ENCODE assay signal across 18 cellular contexts in the genomic region with DNA sequence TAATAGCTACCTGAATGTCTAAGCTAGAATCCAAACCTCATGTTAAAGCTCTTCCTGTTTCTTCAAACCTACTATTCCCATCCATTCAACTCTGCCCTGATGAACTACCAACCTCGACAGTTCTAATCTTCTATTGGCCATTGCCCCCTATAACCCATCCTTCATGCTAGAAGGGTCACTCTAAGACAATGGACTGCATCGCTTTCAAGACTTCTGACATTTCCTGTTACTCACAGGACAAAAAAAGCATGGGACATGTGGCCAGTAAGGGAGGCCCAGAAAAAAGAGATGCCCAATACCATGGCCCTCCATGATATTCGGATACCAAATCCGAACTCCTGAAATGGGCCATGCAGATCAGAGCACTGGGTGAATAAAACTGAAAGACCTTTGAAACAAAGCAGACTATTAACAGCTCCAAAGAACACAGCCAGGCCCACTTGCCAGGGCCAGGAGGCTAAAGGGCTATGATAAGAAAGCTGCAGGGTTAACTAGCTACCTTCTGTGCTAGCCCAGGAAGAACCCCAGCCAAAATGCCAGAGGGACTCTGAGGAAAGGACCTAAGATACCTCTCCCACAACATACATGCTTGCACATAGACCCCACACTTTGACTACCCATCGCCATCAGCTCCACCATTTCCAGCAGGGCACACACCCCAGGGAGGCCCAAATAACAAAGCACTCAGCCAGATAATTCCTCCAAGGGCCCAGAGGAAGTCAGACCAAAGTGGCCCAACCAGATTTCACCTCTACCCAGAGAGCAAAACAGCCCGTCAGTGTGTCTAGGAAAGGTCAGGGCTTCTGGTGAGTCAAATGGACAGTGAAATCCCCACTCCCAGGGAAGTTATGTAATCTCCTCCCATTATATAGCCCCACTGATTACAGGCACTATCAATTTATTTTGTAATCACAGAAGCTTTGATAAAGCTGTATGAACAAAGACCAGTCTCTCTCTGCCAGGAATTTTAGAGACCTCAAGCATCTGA. TPM values are rescaled to one million over a fixed set of nuclear protein-coding genes. Genes with fewer than 3 reads are reported as not detected.
DNase-seq lines count a peak whose midpoint lies in the region; TF ChIP-seq lines count a peak whose summit lies in the region.
"Had no signal": no experiment of that assay in that cellular context is flagged by ENCODE, and none has a peak within 500 bp of the region (broad histone marks: within the 10 kb centered on the region; RNA-seq: fewer than 3 reads in every experiment).

No MANE protein-coding gene starts in this region.

- no TSS peak for BruUV-seq in MCF 10A (replicated peaks; lab: Mats Ljungman, UMichigan)

- H3K4me1 ChIP-seq in breast epithelium (peaks cover 0 to 4% of the 10 kb centered on the region in 2 donors), iPS-20b (ENCODE audit: insufficient read depth, low read length) (peaks cover 41% of the 10 kb centered on the region), transverse colon (peaks cover 0 to 27% (median 14%) of the 10 kb centered on the region in 4 donors)

- H3K27ac Mint-ChIP-seq in MCF 10A (ENCODE audit: low read depth, unreplicated experiment): peak overlapping the region; percentile 57
- peak overlapping the region in 1 of 5 experiments; percentile 15 for H3K27ac Mint-ChIP-seq in brain
- H3K27ac Mint-ChIP-seq: activated CD8-positive, alpha-beta T cell treated with anti-CD3 and anti-CD28 coated beads, Interleukin-2, amount 10 ng/mL, durations not matched to agents 7 days and 5 days; CD4-positive, alpha-beta memory T cell; natural killer cell; stimulated activated naive B cell treated with anti-CD40 and anti-IgM and Interleukin-4, amounts not matched to agents 10 μg/mL and 1 μg/mL and 100 μg/mL, for 72 hours had no signal

- H3K4me3 ChIP-seq in breast epithelium (no peak overlapping the region), iPS-20b (ENCODE audit: low read length) (peak overlapping the region; percentile 16; the same call in 1 of the 2 replicates), transverse colon (no peak overlapping the region)
- H3K4me3 ChIP-seq: ascending aorta, gastroesophageal sphincter, SJSA1 had no signal

- H3K9me3 Mint-ChIP-seq in MCF 10A (ENCODE audit: unreplicated experiment) (no peaks in the 10 kb centered on the region), brain (no peaks in the 10 kb centered on the region)
- H3K9me3 Mint-ChIP-seq: CD4-positive, alpha-beta memory T cell; natural killer cell; stimulated activated naive B cell treated with anti-CD40 and anti-IgM and Interleukin-4, amounts not matched to agents 10 μg/mL and 1 μg/mL and 100 μg/mL, for 72 hours had no signal

- WGBS in transverse colon (ENCODE audit: low coverage in 1 of 2), 2 donors: 88 to 100% methylated on average over 1 to 6 of the region's 6 CpGs

- DNase-seq in MCF 10A (ENCODE audit: unreplicated experiment) (peak; percentile 34), breast epithelium (ENCODE audit: low spot score in 2 of 2) (no peak), transverse colon (no peak), medulla oblongata (ENCODE audit: extremely low spot score) (no peak), globus pallidus (ENCODE audit: low spot score) (no peak), NCI-H128 (lab: John Stamatoyannopoulos, UW; ENCODE audit: unreplicated experiment) (no peak)
- DNase-seq: 8988T; activated CD8-positive, alpha-beta T cell treated with anti-CD3 and anti-CD28 coated beads, Interleukin-2, amount 10 ng/mL, durations not matched to agents 7 days and 5 days; CD4-positive, alpha-beta memory T cell; islet precursor cell; KBM-7; natural killer cell; stimulated activated naive B cell treated with anti-CD40 and anti-IgM and Interleukin-4, amounts not matched to agents 10 μg/mL and 1 μg/mL and 100 μg/mL, for 72 hours had no signal

- TF ChIP-seq POLR2A in breast epithelium (IDR thresholded peaks at IDR 0.05) (no peak), transverse colon (IDR thresholded peaks at IDR 0.05) (no peak)

- H3K27ac ChIP-seq in breast epithelium (peak overlapping the region in 1 of 2 donors; percentile 28), iPS-20b (ENCODE audit: low read length) (no peak overlapping the region), transverse colon (peak overlapping the region; percentile 37 to 57 (median 50))
- H3K27ac ChIP-seq: ascending aorta, SJSA1 had no signal

- H3K27me3 Mint-ChIP-seq in MCF 10A (ENCODE audit: insufficient read depth, unreplicated experiment): no peaks in the 10 kb centered on the region
- H3K27me3 Mint-ChIP-seq in brain: peaks cover 11% of the 10 kb centered on the region

- H3K9me3 ChIP-seq in breast epithelium (no peaks in the 10 kb centered on the region), iPS-20b (ENCODE audit: insufficient read depth, low read depth, low read length) (no peaks in the 10 kb centered on the region), transverse colon (no peaks in the 10 kb centered on the region)
- H3K9me3 ChIP-seq: ascending aorta, gastroesophageal sphincter had no signal

- in situ Hi-C loops in transverse colon (cut with MboI; ENCODE audit: low pct_ligation_motif_present in 1 of 4, low pct_unique_long_range_greater_than_20kb in 1 of 4, low sequenced_read_pairs in 3 of 4): no loop called here

- H3K36me3 ChIP-seq in breast epithelium (no peaks in the 10 kb centered on the region), iPS-20b (ENCODE audit: insufficient read depth, low read depth, low read length) (no peaks in the 10 kb centered on the region), transverse colon (no peaks in the 10 kb centered on the region)
- H3K36me3 ChIP-seq: ascending aorta, gastroesophageal sphincter, SJSA1 had no signal

- intact Hi-C loops in MCF 10A (cut with micrococcal nuclease) (no loop called here), breast epithelium (cut with DNase I; ENCODE audit: low total_unique reads) (no loop called here), transverse colon (cut with DNase I; ENCODE audit: low total_unique reads) (no loop called here)

- no peak for TF ChIP-seq CTCF in MCF 10A (IDR thresholded peaks at IDR 0.05; ENCODE audit: unreplicated experiment)
- TF ChIP-seq CTCF in breast epithelium (IDR thresholded peaks at IDR 0.05): no peak
- no peak for TF ChIP-seq CTCF in brain (conservative IDR thresholded peaks at IDR 0.05)
- TF ChIP-seq CTCF in transverse colon (IDR thresholded peaks at IDR 0.05): no peak

- no peak overlapping the region; the same call in 1 of the 2 replicates for H3K9ac ChIP-seq in iPS-20b (ENCODE audit: low read depth, low read length)

- H3K36me3 Mint-ChIP-seq in MCF 10A (ENCODE audit: insufficient read depth, unreplicated experiment) (no peaks in the 10 kb centered on the region), brain (no peaks in the 10 kb centered on the region)
- H3K36me3 Mint-ChIP-seq: natural killer cell had no signal

- H3K4me3 Mint-ChIP-seq in MCF 10A (ENCODE audit: unreplicated experiment) (peak overlapping the region; percentile 24), brain (peak overlapping the region in 3 of 5 experiments; percentile 31 to 39 (median 35))
- H3K4me3 Mint-ChIP-seq: activated CD8-positive, alpha-beta T cell treated with anti-CD3 and anti-CD28 coated beads, Interleukin-2, amount 10 ng/mL, durations not matched to agents 7 days and 5 days; CD4-positive, alpha-beta memory T cell; natural killer cell; stimulated activated naive B cell treated with anti-CD40 and anti-IgM and Interleukin-4, amounts not matched to agents 10 μg/mL and 1 μg/mL and 100 μg/mL, for 72 hours had no signal

- TF ChIP-seq EP300 in transverse colon (IDR thresholded peaks at IDR 0.05; ENCODE audit: low read depth): no peak

- H3K4me1 Mint-ChIP-seq in MCF 10A (ENCODE audit: insufficient read depth, unreplicated experiment) (peaks cover 44% of the 10 kb centered on the region), brain (peaks cover 73% of the 10 kb centered on the region)

- CTCF ChIA-PET in MCF 10A (lab: Yijun Ruan, JAX): interaction anchor here (0.8 to 1.7 kb wide), 8 partner anchors 9 to 165 kb away, joined by 3 to 10 read pairs (median 4); no protein-coding TSS in a partner anchor

- POLR2A ChIA-PET in MCF 10A (lab: Yijun Ruan, JAX): interaction anchor here (0.7 to 4.4 kb wide), 5 partner anchors 13 to 426 kb away, joined by 3 to 23 read pairs (median 6); a partner anchor contains a TSS

- H3K27me3 ChIP-seq in breast epithelium (no peaks in the 10 kb centered on the region), iPS-20b (ENCODE audit: insufficient read depth, low read length) (peaks cover 7% of the 10 kb centered on the region; the same call in 1 of the 2 replicates), transverse colon (no peaks in the 10 kb centered on the region)
- H3K27me3 ChIP-seq: ascending aorta, gastroesophageal sphincter had no signal

RNA-seq across cellular contexts. Expression of a gene that starts 4.3 kb away (rescaled TPM):
- total RNA-seq in MCF 10A (2022) (6.0 and 14.5 TPM in 2 replicates), breast epithelium (1 to 10 TPM; 2.9 to 3.8 (median 3.0) TPM), transverse colon (1 to 10 TPM in 2 of 4 donors, under 1 TPM in 2; 0.40 to 3.0 (median 1.6) TPM)
- 3.4 TPM for polyA plus RNA-seq in brain (ENCODE audit: insufficient read depth, low read depth, low replicate concordance)
- polyA plus RNA-seq: CD4-positive, alpha-beta memory T cell had no signal
